Comparison of ENCODE assay signal across 24 cellular contexts in genomic region chr7:28161319-28161718, GRCh38.
"Had no signal": no experiment of that assay in that cellular context is flagged by ENCODE, and none has a peak within 500 bp of the region (broad histone marks: within the 10 kb centered on the region; RNA-seq: fewer than 3 reads in every experiment).

No MANE protein-coding gene starts in this region.

- H3K4me3 Mint-ChIP-seq: activated CD4-positive, alpha-beta memory T cell treated with anti-CD3 and anti-CD28 coated beads for 36 hours; activated naive CD4-positive, alpha-beta T cell treated with anti-CD3 and anti-CD28 coated beads for 36 hours; activated naive CD8-positive, alpha-beta T cell treated with anti-CD3 and anti-CD28 coated beads, Interleukin-2, amount 10 ng/mL, durations not matched to agents 7 days and 5 days; activated T-cell treated with anti-CD3 and anti-CD28 coated beads, Interleukin-2, amount 50 U/mL, for 72 hours; endodermal cell; nephron; WTC11 had no signal

- H3K4me1 Mint-ChIP-seq: activated naive CD8-positive, alpha-beta T cell treated with anti-CD3 and anti-CD28 coated beads, Interleukin-2, amount 10 ng/mL, durations not matched to agents 7 days and 5 days had no signal

- H3K9me3 ChIP-seq: esophagus squamous epithelium, gastrocnemius medialis, pancreas, psoas muscle, right atrium auricular region, upper lobe of right lung had no signal

- ATAC-seq: activated T-cell treated with anti-CD3 and anti-CD28 coated beads, Interleukin-2, amount 50 U/mL, for 72 hours; gastrocnemius medialis; left ventricle myocardium superior; pancreas; stimulated activated naive CD8-positive, alpha-beta T cell treated with anti-CD3 and anti-CD28 coated beads, Interleukin-15, Interleukin-2, amounts not matched to agents 100 U/mL and 50 U/mL, for 24 hours; upper lobe of right lung; WTC11 had no signal

- H3K9me3 Mint-ChIP-seq: activated CD4-positive, alpha-beta memory T cell treated with anti-CD3 and anti-CD28 coated beads for 36 hours; activated naive CD4-positive, alpha-beta T cell treated with anti-CD3 and anti-CD28 coated beads for 36 hours; activated naive CD8-positive, alpha-beta T cell treated with anti-CD3 and anti-CD28 coated beads, Interleukin-2, amount 10 ng/mL, durations not matched to agents 7 days and 5 days; activated T-cell treated with anti-CD3 and anti-CD28 coated beads, Interleukin-2, amount 50 U/mL, for 72 hours; endodermal cell; nephron; WTC11 had no signal

- H3K36me3 Mint-ChIP-seq: activated naive CD8-positive, alpha-beta T cell treated with anti-CD3 and anti-CD28 coated beads, Interleukin-2, amount 10 ng/mL, durations not matched to agents 7 days and 5 days had no signal

- DNase-seq: activated CD4-positive, alpha-beta memory T cell treated with anti-CD3 and anti-CD28 coated beads for 36 hours; activated CD4-positive, alpha-beta T cell treated with anti-CD3 and anti-CD28 coated beads for 4 hours; activated effector memory CD4-positive, alpha-beta T cell treated with Interleukin-2 at 50 U/mL for 16 hours; activated naive CD4-positive, alpha-beta T cell treated with anti-CD3 and anti-CD28 coated beads for 36 hours; activated naive CD8-positive, alpha-beta T cell treated with anti-CD3 and anti-CD28 coated beads, Interleukin-2, amount 10 ng/mL, durations not matched to agents 7 days and 5 days; activated T-cell treated with anti-CD3 and anti-CD28 coated beads, Interleukin-2, amount 50 U/mL, for 72 hours; amniotic stem cell; cortex of kidney; endodermal cell; esophagus squamous epithelium; gastrocnemius medialis; head of caudate nucleus; hypothalamus; left ventricle myocardium superior; mammary epithelial cell; pancreas; psoas muscle; stimulated activated CD4-positive, alpha-beta T cell treated with anti-CD3 and anti-CD28 coated beads, Interleukin-4, amount 100 ng/mL, for 24 hours; stimulated activated naive CD8-positive, alpha-beta T cell treated with anti-CD3 and anti-CD28 coated beads, Interleukin-15, Interleukin-2, amounts not matched to agents 100 U/mL and 50 U/mL, for 24 hours; T-helper 9 cell; upper lobe of right lung had no signal

- H3K4me3 ChIP-seq: esophagus squamous epithelium, gastrocnemius medialis, pancreas, psoas muscle, right atrium auricular region, upper lobe of right lung had no signal

- H3K27me3 Mint-ChIP-seq: activated CD4-positive, alpha-beta memory T cell treated with anti-CD3 and anti-CD28 coated beads for 36 hours; activated naive CD8-positive, alpha-beta T cell treated with anti-CD3 and anti-CD28 coated beads, Interleukin-2, amount 10 ng/mL, durations not matched to agents 7 days and 5 days had no signal

- H3K36me3 ChIP-seq: esophagus squamous epithelium, gastrocnemius medialis, pancreas, right atrium auricular region, upper lobe of right lung had no signal

- H3K27me3 ChIP-seq: esophagus squamous epithelium, gastrocnemius medialis, pancreas, right atrium auricular region, upper lobe of right lung had no signal

- H3K27ac ChIP-seq: esophagus squamous epithelium, gastrocnemius medialis, pancreas, psoas muscle, right atrium auricular region, upper lobe of right lung had no signal

- H3K27ac Mint-ChIP-seq: activated CD4-positive, alpha-beta memory T cell treated with anti-CD3 and anti-CD28 coated beads for 36 hours; activated naive CD4-positive, alpha-beta T cell treated with anti-CD3 and anti-CD28 coated beads for 36 hours; activated naive CD8-positive, alpha-beta T cell treated with anti-CD3 and anti-CD28 coated beads, Interleukin-2, amount 10 ng/mL, durations not matched to agents 7 days and 5 days; activated T-cell treated with anti-CD3 and anti-CD28 coated beads, Interleukin-2, amount 50 U/mL, for 72 hours; endodermal cell; nephron; WTC11 had no signal
